11 cellular contexts compared by ENCODE assay signal in genomic region chr5:151427258-151427657, GRCh38. TPM values are rescaled to one million over a fixed set of nuclear protein-coding genes. Genes with fewer than 3 reads are reported as not detected.
DNase-seq lines count a peak whose midpoint lies in the region; ATAC-seq and TF ChIP-seq lines count a peak whose summit lies in the region.
"Had no signal": no experiment of that assay in that cellular context is flagged by ENCODE, and none has a peak within 500 bp of the region (broad histone marks: within the 10 kb centered on the region; RNA-seq: fewer than 3 reads in every experiment).

No MANE protein-coding gene starts in this region.

- no peaks in the 10 kb centered on the region for H3K36me3 ChIP-seq in OCI-LY1 (ENCODE audit: insufficient read depth, low read length)
- no peaks in the 10 kb centered on the region for H3K36me3 ChIP-seq in upper lobe of right lung
- H3K36me3 ChIP-seq: gastrocnemius medialis had no signal

- no peaks in the 10 kb centered on the region for H3K79me2 ChIP-seq in OCI-LY1 (ENCODE audit: insufficient read depth, low read length)

- peak; percentile 91 for ATAC-seq in GM19324 (IDR thresholded peaks at IDR 0.05; ENCODE audit: low FRiP score, unreplicated experiment)
- ATAC-seq in HG02938 (IDR thresholded peaks at IDR 0.05; ENCODE audit: unreplicated experiment): peak; percentile 98
- ATAC-seq in upper lobe of right lung: no peak
- ATAC-seq: gastrocnemius medialis had no signal

- no peak overlapping the region for H3K9ac ChIP-seq in OCI-LY1 (ENCODE audit: low read length)

- intact Hi-C loops in upper lobe of right lung (cut with DNase I): no loop called here

- H3K4me3 ChIP-seq in OCI-LY1 (ENCODE audit: low read depth, low read length, poor library complexity, severe bottlenecking) (no peak overlapping the region), upper lobe of right lung (no peak overlapping the region)
- H3K4me3 ChIP-seq: gastrocnemius medialis had no signal

- H3K9me3 ChIP-seq in OCI-LY1 (ENCODE audit: low read length) (no peaks in the 10 kb centered on the region), upper lobe of right lung (no peaks in the 10 kb centered on the region)
- H3K9me3 ChIP-seq: gastrocnemius medialis had no signal

- no peak for DNase-seq in kidney glomerular epithelial cell (lab: John Stamatoyannopoulos, UW)
- no peak for DNase-seq in activated gamma-delta T cell (lab: John Stamatoyannopoulos, UW)
- DNase-seq in NCI-H446 (lab: John Stamatoyannopoulos, UW): no peak
- DNase-seq in upper lobe of right lung: no peak
- DNase-seq: amniotic stem cell, DMS 273 treated with DMSO at 0.1 percent for 48 hours, gastrocnemius medialis had no signal

- H2AFZ ChIP-seq in OCI-LY1 (ENCODE audit: low read length): no peak overlapping the region

- no peaks in the 10 kb centered on the region for H3K4me1 ChIP-seq in OCI-LY1 (ENCODE audit: insufficient read depth, low read length, severe bottlenecking)
- no peaks in the 10 kb centered on the region for H3K4me1 ChIP-seq in upper lobe of right lung

- no peaks in the 10 kb centered on the region for H3F3A ChIP-seq in OCI-LY1 (ENCODE audit: insufficient read depth, low read length)

- H3K27me3 ChIP-seq in OCI-LY1 (ENCODE audit: insufficient read depth, low read length) (no peaks in the 10 kb centered on the region), upper lobe of right lung (peaks cover 5% of the 10 kb centered on the region)
- H3K27me3 ChIP-seq: gastrocnemius medialis had no signal

- no peaks in the 10 kb centered on the region for H3K9me2 ChIP-seq in OCI-LY1 (ENCODE audit: low read depth, low read length)

- TF ChIP-seq CTCF in GM12874 (IDR thresholded peaks at IDR 0.05; ENCODE audit: insufficient read depth, low read depth, low read length): peak; percentile 52
- TF ChIP-seq CTCF in OCI-LY1 (IDR thresholded peaks at IDR 0.05; ENCODE audit: low read length): peak; percentile 18; the same call in 1 of the 2 replicates
- TF ChIP-seq CTCF in upper lobe of right lung (IDR thresholded peaks at IDR 0.05): no peak

- H3K27ac ChIP-seq in OCI-LY1 (ENCODE audit: low read depth, low read length, poor library complexity, severe bottlenecking) (no peak overlapping the region), upper lobe of right lung (no peak overlapping the region)
- H3K27ac ChIP-seq: gastrocnemius medialis had no signal

- H3K4me2 ChIP-seq in OCI-LY1 (ENCODE audit: low read length): no peak overlapping the region

- no peaks in the 10 kb centered on the region for H4K20me1 ChIP-seq in OCI-LY1 (ENCODE audit: insufficient read depth, low read length)

RNA-seq across cellular contexts. Expression of gene SLC36A1, which starts 20.1 kb away (rescaled TPM):
- total RNA-seq in upper lobe of right lung: 9.6 TPM
